ENCODE assay signal across 2 cellular contexts in genomic region chr11:123203471-123203870, GRCh38.
TF ChIP-seq lines count a peak whose summit lies in the region.

No MANE protein-coding gene starts in this region.

TF ChIP-seq in GM23338, 12 proteins besides CTCF, POLR2A, EP300 and RAD21:
- TF ChIP-seq ZNF331 (CRISPR knock-in tag; IDR thresholded peaks at IDR 0.05; ENCODE audit: low read depth), result no peak
- TF ChIP-seq ZNF114 (CRISPR knock-in tag; IDR thresholded peaks at IDR 0.05), result no peak
- TF ChIP-seq, protein P1, sequence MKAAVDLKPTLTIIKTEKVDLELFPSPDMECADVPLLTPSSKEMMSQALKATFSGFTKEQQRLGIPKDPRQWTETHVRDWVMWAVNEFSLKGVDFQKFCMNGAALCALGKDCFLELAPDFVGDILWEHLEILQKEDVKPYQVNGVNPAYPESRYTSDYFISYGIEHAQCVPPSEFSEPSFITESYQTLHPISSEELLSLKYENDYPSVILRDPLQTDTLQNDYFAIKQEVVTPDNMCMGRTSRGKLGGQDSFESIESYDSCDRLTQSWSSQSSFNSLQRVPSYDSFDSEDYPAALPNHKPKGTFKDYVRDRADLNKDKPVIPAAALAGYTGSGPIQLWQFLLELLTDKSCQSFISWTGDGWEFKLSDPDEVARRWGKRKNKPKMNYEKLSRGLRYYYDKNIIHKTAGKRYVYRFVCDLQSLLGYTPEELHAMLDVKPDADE (IDR thresholded peaks at IDR 0.05), result no peak
- TF ChIP-seq, protein P2, sequence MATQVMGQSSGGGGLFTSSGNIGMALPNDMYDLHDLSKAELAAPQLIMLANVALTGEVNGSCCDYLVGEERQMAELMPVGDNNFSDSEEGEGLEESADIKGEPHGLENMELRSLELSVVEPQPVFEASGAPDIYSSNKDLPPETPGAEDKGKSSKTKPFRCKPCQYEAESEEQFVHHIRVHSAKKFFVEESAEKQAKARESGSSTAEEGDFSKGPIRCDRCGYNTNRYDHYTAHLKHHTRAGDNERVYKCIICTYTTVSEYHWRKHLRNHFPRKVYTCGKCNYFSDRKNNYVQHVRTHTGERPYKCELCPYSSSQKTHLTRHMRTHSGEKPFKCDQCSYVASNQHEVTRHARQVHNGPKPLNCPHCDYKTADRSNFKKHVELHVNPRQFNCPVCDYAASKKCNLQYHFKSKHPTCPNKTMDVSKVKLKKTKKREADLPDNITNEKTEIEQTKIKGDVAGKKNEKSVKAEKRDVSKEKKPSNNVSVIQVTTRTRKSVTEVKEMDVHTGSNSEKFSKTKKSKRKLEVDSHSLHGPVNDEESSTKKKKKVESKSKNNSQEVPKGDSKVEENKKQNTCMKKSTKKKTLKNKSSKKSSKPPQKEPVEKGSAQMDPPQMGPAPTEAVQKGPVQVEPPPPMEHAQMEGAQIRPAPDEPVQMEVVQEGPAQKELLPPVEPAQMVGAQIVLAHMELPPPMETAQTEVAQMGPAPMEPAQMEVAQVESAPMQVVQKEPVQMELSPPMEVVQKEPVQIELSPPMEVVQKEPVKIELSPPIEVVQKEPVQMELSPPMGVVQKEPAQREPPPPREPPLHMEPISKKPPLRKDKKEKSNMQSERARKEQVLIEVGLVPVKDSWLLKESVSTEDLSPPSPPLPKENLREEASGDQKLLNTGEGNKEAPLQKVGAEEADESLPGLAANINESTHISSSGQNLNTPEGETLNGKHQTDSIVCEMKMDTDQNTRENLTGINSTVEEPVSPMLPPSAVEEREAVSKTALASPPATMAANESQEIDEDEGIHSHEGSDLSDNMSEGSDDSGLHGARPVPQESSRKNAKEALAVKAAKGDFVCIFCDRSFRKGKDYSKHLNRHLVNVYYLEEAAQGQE (IDR thresholded peaks at IDR 0.05; ENCODE audit: unreplicated experiment), result no peak
- no peak for TF ChIP-seq POLR2AphosphoS5 (IDR thresholded peaks at IDR 0.05; ENCODE audit: low read depth)
- no peak for TF ChIP-seq NANOG (IDR thresholded peaks at IDR 0.05; ENCODE audit: borderline replicate concordance)
- TF ChIP-seq EZH2 (IDR thresholded peaks at IDR 0.05; ENCODE audit: low read depth, unreplicated experiment), result no peak
- TF ChIP-seq, protein P3, sequence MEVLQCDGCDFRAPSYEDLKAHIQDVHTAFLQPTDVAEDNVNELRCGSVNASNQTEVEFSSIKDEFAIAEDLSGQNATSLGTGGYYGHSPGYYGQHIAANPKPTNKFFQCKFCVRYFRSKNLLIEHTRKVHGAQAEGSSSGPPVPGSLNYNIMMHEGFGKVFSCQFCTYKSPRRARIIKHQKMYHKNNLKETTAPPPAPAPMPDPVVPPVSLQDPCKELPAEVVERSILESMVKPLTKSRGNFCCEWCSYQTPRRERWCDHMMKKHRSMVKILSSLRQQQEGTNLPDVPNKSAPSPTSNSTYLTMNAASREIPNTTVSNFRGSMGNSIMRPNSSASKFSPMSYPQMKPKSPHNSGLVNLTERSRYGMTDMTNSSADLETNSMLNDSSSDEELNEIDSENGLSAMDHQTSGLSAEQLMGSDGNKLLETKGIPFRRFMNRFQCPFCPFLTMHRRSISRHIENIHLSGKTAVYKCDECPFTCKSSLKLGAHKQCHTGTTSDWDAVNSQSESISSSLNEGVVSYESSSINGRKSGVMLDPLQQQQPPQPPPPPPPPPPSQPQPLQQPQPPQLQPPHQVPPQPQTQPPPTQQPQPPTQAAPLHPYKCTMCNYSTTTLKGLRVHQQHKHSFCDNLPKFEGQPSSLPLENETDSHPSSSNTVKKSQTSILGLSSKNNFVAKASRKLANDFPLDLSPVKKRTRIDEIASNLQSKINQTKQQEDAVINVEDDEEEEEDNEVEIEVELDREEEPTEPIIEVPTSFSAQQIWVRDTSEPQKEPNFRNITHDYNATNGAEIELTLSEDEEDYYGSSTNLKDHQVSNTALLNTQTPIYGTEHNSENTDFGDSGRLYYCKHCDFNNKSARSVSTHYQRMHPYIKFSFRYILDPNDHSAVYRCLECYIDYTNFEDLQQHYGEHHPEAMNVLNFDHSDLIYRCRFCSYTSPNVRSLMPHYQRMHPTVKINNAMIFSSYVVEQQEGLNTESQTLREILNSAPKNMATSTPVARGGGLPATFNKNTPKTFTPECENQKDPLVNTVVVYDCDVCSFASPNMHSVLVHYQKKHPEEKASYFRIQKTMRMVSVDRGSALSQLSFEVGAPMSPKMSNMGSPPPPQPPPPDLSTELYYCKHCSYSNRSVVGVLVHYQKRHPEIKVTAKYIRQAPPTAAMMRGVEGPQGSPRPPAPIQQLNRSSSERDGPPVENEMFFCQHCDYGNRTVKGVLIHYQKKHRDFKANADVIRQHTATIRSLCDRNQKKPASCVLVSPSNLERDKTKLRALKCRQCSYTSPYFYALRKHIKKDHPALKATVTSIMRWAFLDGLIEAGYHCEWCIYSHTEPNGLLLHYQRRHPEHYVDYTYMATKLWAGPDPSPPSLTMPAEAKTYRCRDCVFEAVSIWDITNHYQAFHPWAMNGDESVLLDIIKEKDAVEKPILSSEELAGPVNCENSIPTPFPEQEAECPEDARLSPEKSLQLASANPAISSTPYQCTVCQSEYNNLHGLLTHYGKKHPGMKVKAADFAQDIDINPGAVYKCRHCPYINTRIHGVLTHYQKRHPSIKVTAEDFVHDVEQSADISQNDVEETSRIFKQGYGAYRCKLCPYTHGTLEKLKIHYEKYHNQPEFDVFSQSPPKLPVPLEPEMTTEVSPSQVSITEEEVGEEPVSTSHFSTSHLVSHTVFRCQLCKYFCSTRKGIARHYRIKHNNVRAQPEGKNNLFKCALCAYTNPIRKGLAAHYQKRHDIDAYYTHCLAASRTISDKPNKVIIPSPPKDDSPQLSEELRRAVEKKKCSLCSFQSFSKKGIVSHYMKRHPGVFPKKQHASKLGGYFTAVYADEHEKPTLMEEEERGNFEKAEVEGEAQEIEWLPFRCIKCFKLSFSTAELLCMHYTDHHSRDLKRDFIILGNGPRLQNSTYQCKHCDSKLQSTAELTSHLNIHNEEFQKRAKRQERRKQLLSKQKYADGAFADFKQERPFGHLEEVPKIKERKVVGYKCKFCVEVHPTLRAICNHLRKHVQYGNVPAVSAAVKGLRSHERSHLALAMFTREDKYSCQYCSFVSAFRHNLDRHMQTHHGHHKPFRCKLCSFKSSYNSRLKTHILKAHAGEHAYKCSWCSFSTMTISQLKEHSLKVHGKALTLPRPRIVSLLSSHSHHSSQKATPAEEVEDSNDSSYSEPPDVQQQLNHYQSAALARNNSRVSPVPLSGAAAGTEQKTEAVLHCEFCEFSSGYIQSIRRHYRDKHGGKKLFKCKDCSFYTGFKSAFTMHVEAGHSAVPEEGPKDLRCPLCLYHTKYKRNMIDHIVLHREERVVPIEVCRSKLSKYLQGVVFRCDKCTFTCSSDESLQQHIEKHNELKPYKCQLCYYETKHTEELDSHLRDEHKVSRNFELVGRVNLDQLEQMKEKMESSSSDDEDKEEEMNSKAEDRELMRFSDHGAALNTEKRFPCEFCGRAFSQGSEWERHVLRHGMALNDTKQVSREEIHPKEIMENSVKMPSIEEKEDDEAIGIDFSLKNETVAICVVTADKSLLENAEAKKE (CRISPR knock-in tag; IDR thresholded peaks at IDR 0.05), result no peak
- no peak for TF ChIP-seq CREB1 (CRISPR knock-in tag; IDR thresholded peaks at IDR 0.05; ENCODE audit: low read depth)
- no peak for TF ChIP-seq STAT1 (IDR thresholded peaks at IDR 0.05; ENCODE audit: unreplicated experiment)
- TF ChIP-seq EZH2phosphoT487 (IDR thresholded peaks at IDR 0.05; ENCODE audit: unreplicated experiment), result no peak
- TF ChIP-seq JUNB (IDR thresholded peaks at IDR 0.05; ENCODE audit: unreplicated experiment), result no peak

TF ChIP-seq in H1, 55 proteins besides CTCF, POLR2A, EP300 and RAD21:
- TF ChIP-seq USF2 (IDR thresholded peaks at IDR 0.05; ENCODE audit: low read length), result no peak
- no peak for TF ChIP-seq KDM4A (IDR thresholded peaks at IDR 0.05; ENCODE audit: low read depth, low read length, severe bottlenecking)
- no peak for TF ChIP-seq GTF2F1 (IDR thresholded peaks at IDR 0.05; ENCODE audit: borderline replicate concordance, low read depth, low read length)
- no peak for TF ChIP-seq TCF12 (IDR thresholded peaks at IDR 0.05; ENCODE audit: low read depth, low read length)
- no peak for TF ChIP-seq RBBP5 (IDR thresholded peaks at IDR 0.05; ENCODE audit: borderline replicate concordance, low read depth, low read length)
